8 cellular contexts compared by ENCODE assay signal in genomic region chr16:30183961-30184429, GRCh38.
DNase-seq lines count a peak whose midpoint lies in the region; ATAC-seq and TF ChIP-seq lines count a peak whose summit lies in the region.

No MANE protein-coding gene starts in this region.

- peak overlapping the region; percentile 80 for H3K27ac ChIP-seq in layer of hippocampus (ENCODE audit: low read depth, low read length)

- peak; percentile 29 for ATAC-seq in HG02798 (IDR thresholded peaks at IDR 0.05; ENCODE audit: poor library complexity, unreplicated experiment)

- DNase-seq in GM12864 (ENCODE audit: low read depth), result no peak
- peak; percentile 88 for DNase-seq in SKM-1 treated with dmso at 0.1 percent for 144 hours (lab: John Stamatoyannopoulos, UW; ENCODE audit: unreplicated experiment)
- peak; percentile 37 for DNase-seq in activated naive CD8-positive, alpha-beta T cell treated with anti-CD3 and anti-CD28 coated beads, Interleukin-2, amount 50 U/mL, for 16 hours (ENCODE audit: low read depth, low spot score)
- DNase-seq in stimulated activated CD4-positive, alpha-beta T cell treated with anti-CD3 and anti-CD28 coated beads, TNF-alpha, amount 100 ng/mL, for 1 hour (ENCODE audit: low read depth in 3 of 3, low spot score in 1 of 3), result peak; percentile 48 to 70 (median 69)
- no peak for DNase-seq in RKO (ENCODE audit: low spot score)
- DNase-seq in NCI-H2171 (lab: John Stamatoyannopoulos, UW), result no peak

- no peaks in the 10 kb centered on the region for H3K27me3 ChIP-seq in layer of hippocampus (ENCODE audit: control insufficient read depth, insufficient read depth, low read length)

- peak overlapping the region; percentile 90 for H3K4me3 ChIP-seq in GM12864 (ENCODE audit: low read depth, low read length)

- TF ChIP-seq CTCF in GM12864 (IDR thresholded peaks at IDR 0.05; ENCODE audit: low read depth, low read length, missing control alignments), result no peak

Comparison
In these comparisons a context has a peak if more than half of its experiments do, and no peak if none do; other contexts are left out.
1. DNase-seq: peak in SKM-1 treated with dmso at 0.1 percent for 144 hours (single experiment), activated naive CD8-positive, alpha-beta T cell treated with anti-CD3 and anti-CD28 coated beads, Interleukin-2, amount 50 U/mL, for 16 hours (single experiment) and stimulated activated CD4-positive, alpha-beta T cell treated with anti-CD3 and anti-CD28 coated beads, TNF-alpha, amount 100 ng/mL, for 1 hour (3 of 3); none in GM12864 (single experiment), RKO (single experiment) and NCI-H2171 (single experiment).